In genomic region chr3:72047472-72047871, GRCh38 we compare ENCODE assay signal across 21 cellular contexts.
"Had no signal": no experiment of that assay in that cellular context is flagged by ENCODE, and none has a peak within 500 bp of the region (broad histone marks: within the 10 kb centered on the region; RNA-seq: fewer than 3 reads in every experiment).

No MANE protein-coding gene starts in this region.

- DNase-seq: activated CD4-positive, alpha-beta T cell treated with anti-CD3 and anti-CD28 coated beads, Interleukin-2, amount 50 U/mL, for 1 hour; activated gamma-delta T cell treated with Interleukin-2 at 50 U/mL for 16 hours; activated T-cell treated with anti-CD3 and anti-CD28 coated beads, Interleukin-2, amount 50 U/mL, for 1 hour; aorta; central memory CD4-positive, alpha-beta T cell; dorsolateral prefrontal cortex; heart right ventricle; kidney; lower lobe of right lung; naive thymus-derived CD4-positive, alpha-beta T cell; posterior cingulate gyrus; sigmoid colon; stimulated activated CD4-positive, alpha-beta T cell treated with anti-CD3 and anti-CD28 coated beads, Interleukin-15, amount 100 ng/mL, for 24 hours; upper lobe of left lung had no signal

- H3K27ac ChIP-seq: dorsolateral prefrontal cortex, epithelial cell of prostate, heart right ventricle, lower lobe of right lung, sigmoid colon, thoracic aorta, upper lobe of left lung, VCaP had no signal

- H3K36me3 ChIP-seq: heart right ventricle, lower lobe of right lung, sigmoid colon, thoracic aorta, upper lobe of left lung had no signal

- H3K27me3 ChIP-seq: dorsolateral prefrontal cortex, heart right ventricle, sigmoid colon, upper lobe of left lung had no signal

- H3K4me3 ChIP-seq: dorsolateral prefrontal cortex, heart right ventricle, lower lobe of right lung, sigmoid colon, smooth muscle cell, thoracic aorta, upper lobe of left lung had no signal

- H3K9me3 ChIP-seq: heart right ventricle, lower lobe of right lung, sigmoid colon, thoracic aorta, upper lobe of left lung had no signal

- H3K4me2 ChIP-seq: smooth muscle cell had no signal

- ATAC-seq: activated CD4-positive, CD25-positive, alpha-beta regulatory T cell treated with anti-CD3 and anti-CD28 coated beads, Interleukin-2, amount 50 U/mL, for 24 hours; heart right ventricle; left lobe of liver; lower lobe of right lung; naive thymus-derived CD4-positive, alpha-beta T cell; stimulated activated memory B cell treated with anti-CD40 and anti-IgM and Interleukin-4, amounts not matched to agents 10 μg/mL and 1 μg/mL and 100 μg/mL, for 72 hours had no signal
